Comparison of ENCODE assay signal across 30 cellular contexts in genomic region chr19:6484251-6484650, GRCh38. TPM values are rescaled to one million over a fixed set of nuclear protein-coding genes. Genes with fewer than 3 reads are reported as not detected.
"Had no signal": no experiment of that assay in that cellular context is flagged by ENCODE, and none has a peak within 500 bp of the region (broad histone marks: within the 10 kb centered on the region; RNA-seq: fewer than 3 reads in every experiment).

No MANE protein-coding gene starts in this region.

- H3K27me3 ChIP-seq: ascending aorta, body of pancreas, MG63 had no signal

- H3K27ac Mint-ChIP-seq: activated CD4-positive, alpha-beta memory T cell treated with anti-CD3 and anti-CD28 coated beads for 36 hours; activated naive CD8-positive, alpha-beta T cell treated with anti-CD3 and anti-CD28 coated beads, Interleukin-2, amount 50 U/mL, for 24 hours; activated T-helper 1 cell treated with anti-CD3 and anti-CD28 coated beads, Interleukin-12 subunit alpha, Interleukin-12 subunit beta, Interleukin-2, Interleukin-4 antibody, amounts not matched to agents 30 ng/mL and 10 ng/mL and 1 ng/mL, durations not matched to agents 14 hours and 24 hours and 36 hours had no signal

- DNase-seq: activated CD4-positive, alpha-beta memory T cell treated with anti-CD3 and anti-CD28 coated beads for 36 hours; activated CD4-positive, alpha-beta T cell treated with anti-CD3 and anti-CD28 coated beads, Interleukin-2, amount 10 ng/mL, durations not matched to agents 7 days and 5 days; activated CD4-positive, CD25-positive, alpha-beta regulatory T cell; activated CD8-positive, alpha-beta memory T cell treated with anti-CD3 and anti-CD28 coated beads for 24 hours; activated effector memory CD4-positive, alpha-beta T cell treated with Interleukin-2 at 50 U/mL for 16 hours; activated naive CD4-positive, alpha-beta T cell treated with Interleukin-2 at 50 U/mL for 16 hours; activated naive CD8-positive, alpha-beta T cell treated with anti-CD3 and anti-CD28 coated beads, Interleukin-2, amount 50 U/mL, for 24 hours; amniotic stem cell; body of pancreas; central memory CD4-positive, alpha-beta T cell; MG63; NCI-H1092 treated with DMSO at 0.1 percent for 48 hours; NCI-H1417 treated with DMSO at 0.1 percent for 48 hours; NCI-H1694 treated with DMSO at 0.1 percent for 48 hours; NCI-H2029 treated with DMSO at 0.1 percent for 48 hours; NCI-H345; NCI-H510A treated with DMSO at 0.1 percent for 48 hours; NCI-H69; NK-92 treated with Interleukin-12 subunit alpha and Interleukin-12 subunit beta, amount 100 ng/mL, for 24 hours; PC-3; SHP77 treated with DMSO at 0.1 percent for 48 hours; T-helper 2 cell; T1000 had no signal

- H3K36me3 ChIP-seq: ascending aorta, MG63 had no signal

- ATAC-seq: activated naive CD4-positive, alpha-beta T cell treated with anti-CD3 and anti-CD28 coated beads, Interleukin-2, amount 50 U/mL, for 72 hours; activated naive CD8-positive, alpha-beta T cell treated with anti-CD3 and anti-CD28 coated beads, Interleukin-2, amount 50 U/mL, for 24 hours; body of pancreas; PC-3 had no signal

- H3K4me1 ChIP-seq: ascending aorta, body of pancreas had no signal

- H3K27me3 Mint-ChIP-seq: activated CD4-positive, alpha-beta memory T cell treated with anti-CD3 and anti-CD28 coated beads for 36 hours; activated CD4-positive, alpha-beta T cell treated with anti-CD3 and anti-CD28 coated beads, Interleukin-2, amount 10 ng/mL, durations not matched to agents 7 days and 5 days; activated naive CD8-positive, alpha-beta T cell treated with anti-CD3 and anti-CD28 coated beads, Interleukin-2, amount 50 U/mL, for 24 hours had no signal

- H3K27ac ChIP-seq: ascending aorta, body of pancreas, KMS-11, VCaP had no signal

- H3K36me3 Mint-ChIP-seq: activated naive CD4-positive, alpha-beta T cell treated with anti-CD3 and anti-CD28 coated beads, Interleukin-2, amount 50 U/mL, for 72 hours had no signal

- H3K9me3 ChIP-seq: ascending aorta, body of pancreas, MG63 had no signal

- H3K4me3 ChIP-seq: ascending aorta, body of pancreas, MG63 had no signal

- H3K9me3 Mint-ChIP-seq: activated CD4-positive, alpha-beta memory T cell treated with anti-CD3 and anti-CD28 coated beads for 36 hours; activated CD4-positive, alpha-beta T cell treated with anti-CD3 and anti-CD28 coated beads, Interleukin-2, amount 10 ng/mL, durations not matched to agents 7 days and 5 days; activated naive CD4-positive, alpha-beta T cell treated with anti-CD3 and anti-CD28 coated beads, Interleukin-2, amount 50 U/mL, for 72 hours; activated naive CD8-positive, alpha-beta T cell treated with anti-CD3 and anti-CD28 coated beads, Interleukin-2, amount 50 U/mL, for 24 hours; activated T-helper 1 cell treated with anti-CD3 and anti-CD28 coated beads, Interleukin-12 subunit alpha, Interleukin-12 subunit beta, Interleukin-2, Interleukin-4 antibody, amounts not matched to agents 30 ng/mL and 10 ng/mL and 1 ng/mL, durations not matched to agents 14 hours and 24 hours and 36 hours had no signal

- H3K4me3 Mint-ChIP-seq: activated CD4-positive, alpha-beta memory T cell treated with anti-CD3 and anti-CD28 coated beads for 36 hours; activated CD4-positive, alpha-beta T cell treated with anti-CD3 and anti-CD28 coated beads, Interleukin-2, amount 10 ng/mL, durations not matched to agents 7 days and 5 days; activated naive CD8-positive, alpha-beta T cell treated with anti-CD3 and anti-CD28 coated beads, Interleukin-2, amount 50 U/mL, for 24 hours; activated T-helper 1 cell treated with anti-CD3 and anti-CD28 coated beads, Interleukin-12 subunit alpha, Interleukin-12 subunit beta, Interleukin-2, Interleukin-4 antibody, amounts not matched to agents 30 ng/mL and 10 ng/mL and 1 ng/mL, durations not matched to agents 14 hours and 24 hours and 36 hours had no signal

RNA-seq across cellular contexts. Expression of gene DENND1C, which starts 2.7 kb away (rescaled TPM):
- total RNA-seq: PC-3, SK-MEL-5 had no signal

RNA-seq across cellular contexts. Expression of gene TUBB4A, which starts 17.9 kb away (rescaled TPM):
- total RNA-seq: bronchial epithelial cell had no signal

RNA-seq across cellular contexts. Expression of gene CRB3, which starts 20.2 kb away (rescaled TPM):
- total RNA-seq: ascending aorta had no signal

RNA-seq across cellular contexts. Expression of gene TNFSF9, which starts 46.6 kb away (rescaled TPM):
- total RNA-seq: ascending aorta had no signal
